In genomic region chr6:1611322-1611571, GRCh38 we compare ENCODE assay signal across 10 cellular contexts. TPM values are rescaled to one million over a fixed set of nuclear protein-coding genes. Genes with fewer than 3 reads are reported as not detected.
DNase-seq lines count a peak whose midpoint lies in the region; ATAC-seq and TF ChIP-seq lines count a peak whose summit lies in the region.
"Had no signal": no experiment of that assay in that cellular context is flagged by ENCODE, and none has a peak within 500 bp of the region (broad histone marks: within the 10 kb centered on the region; RNA-seq: fewer than 3 reads in every experiment).

No MANE protein-coding gene starts in this region.

- H3K27me3 ChIP-seq in SK-N-SH (ENCODE audit: insufficient read depth) (no peaks in the 10 kb centered on the region), SJSA1 (replicated peaks) (no peaks in the 10 kb centered on the region), tibial artery (no peaks in the 10 kb centered on the region)

- H3K36me3 ChIP-seq in SK-N-SH (replicated peaks in 1 of 2; ENCODE audit: control insufficient read depth in 1 of 2, insufficient read depth in 2 of 2, low read length in 1 of 2) (peaks cover 0 to 2% of the 10 kb centered on the region in 2 experiments), SJSA1 (peaks cover 53% of the 10 kb centered on the region), tibial artery (peaks cover 24 to 35% (median 29%) of the 10 kb centered on the region in 3 donors)

- no peak overlapping the region for H2AFZ ChIP-seq in SK-N-SH (ENCODE audit: low read depth)

- no peaks in the 10 kb centered on the region for H3K9me2 ChIP-seq in SK-N-SH

- DNase-seq in SK-N-SH: peak; percentile 86
- no peak for DNase-seq in SJSA1 (ENCODE audit: low read depth in 1 of 2, low spot score in 2 of 2)
- peak; percentile 62 for DNase-seq in glomerular visceral epithelial cell (ENCODE audit: extremely low spot score)
- no peak for DNase-seq in tibial artery
- DNase-seq in stimulated activated naive CD4-positive, alpha-beta T cell (lab: John Stamatoyannopoulos, UW): no peak

- H3K4me1 ChIP-seq in SK-N-SH (ENCODE audit: control insufficient read depth in 1 of 2, insufficient read depth in 2 of 2, low read depth in 1 of 2, low read length in 1 of 2): peaks cover 0 to 8% of the 10 kb centered on the region in 2 experiments; a peak in 1 of 4 replicates
- peaks cover 34% of the 10 kb centered on the region for H3K4me1 ChIP-seq in SJSA1 (replicated peaks)
- H3K4me1 ChIP-seq in tibial artery: peaks cover 0 to 3% (median 0%) of the 10 kb centered on the region in 4 donors
- H3K4me1 ChIP-seq: parathyroid adenoma had no signal

- WGBS in SK-N-SH (ENCODE audit: low lambda C conversion rate): no CpG with 5 or more reads among the region's 38 CpGs

- no peak for TF ChIP-seq CTCF in SK-N-SH (IDR thresholded peaks at IDR 0.05)
- TF ChIP-seq CTCF in tibial artery (IDR thresholded peaks at IDR 0.05): no peak

- intact Hi-C loops in tibial artery (cut with DNase I; ENCODE audit: low total_unique reads): no loop called here

- no peaks in the 10 kb centered on the region for H3K9me3 ChIP-seq in SK-N-SH
- H3K9me3 ChIP-seq in SJSA1 (replicated peaks): no peaks in the 10 kb centered on the region
- no peaks in the 10 kb centered on the region for H3K9me3 ChIP-seq in tibial artery

- H3K79me2 ChIP-seq in SK-N-SH (ENCODE audit: insufficient read depth): peaks cover 45% of the 10 kb centered on the region
- H3K79me2 ChIP-seq: parathyroid adenoma had no signal

- POLR2A ChIA-PET in SK-N-SH (lab: Yijun Ruan, JAX): no interaction called here

- H3F3A ChIP-seq in SK-N-SH (replicated peaks; ENCODE audit: insufficient read depth): peaks cover 15% of the 10 kb centered on the region

- H4K20me1 ChIP-seq in SK-N-SH (ENCODE audit: insufficient read depth): peaks cover 17% of the 10 kb centered on the region; the same call in 1 of the 2 replicates

- H3K4me3 ChIP-seq in SK-N-SH (ENCODE audit: low read depth in 2 of 2, low read length in 1 of 2): peak overlapping the region; percentile 70 to 79
- H3K4me3 ChIP-seq in SJSA1: peak overlapping the region; percentile 88
- peak overlapping the region; percentile 91 to 93 for H3K4me3 ChIP-seq in tibial artery

- CTCF ChIA-PET in SK-N-SH (lab: Yijun Ruan, JAX): interaction anchor here (0.6 to 3.1 kb wide), 19 partner anchors 15 to 1023 kb away, joined by 3 to 22 read pairs (median 3); no protein-coding TSS in a partner anchor

- no peak for TF ChIP-seq EP300 in SK-N-SH (IDR thresholded peaks at IDR 0.05; ENCODE audit: borderline replicate concordance in 1 of 2, low read depth in 1 of 2, low read length in 1 of 2)

- ATAC-seq in SK-N-SH treated with all-trans-retinoic acid at 6 μM for 48 hours (no peak), HG03280 (IDR thresholded peaks at IDR 0.05; ENCODE audit: unreplicated experiment) (no peak), GM19455 (IDR thresholded peaks at IDR 0.05; ENCODE audit: unreplicated experiment) (no peak)

- H3K4me2 ChIP-seq in SK-N-SH: peak overlapping the region; percentile 89; the same call in 1 of the 2 replicates

- H3K27ac ChIP-seq in SK-N-SH (ENCODE audit: low read depth in 2 of 2, low read length in 1 of 2): no peak overlapping the region; a peak in 2 of 4 replicates
- H3K27ac ChIP-seq in SJSA1: peak overlapping the region; percentile 60
- H3K27ac ChIP-seq in tibial artery: peak overlapping the region; percentile 91 to 98

- peak overlapping the region; percentile 69; the same call in 1 of the 2 replicates for H3K9ac ChIP-seq in SK-N-SH
- H3K9ac ChIP-seq: parathyroid adenoma had no signal

- peak; percentile 9; the same call in 1 of the 2 replicates for TF ChIP-seq RAD21 in SK-N-SH (IDR thresholded peaks at IDR 0.05; ENCODE audit: low read length)

TF ChIP-seq in SK-N-SH, 30 proteins besides CTCF, POLR2A, EP300 and RAD21:
- TF ChIP-seq JUND (IDR thresholded peaks at IDR 0.05): no peak
- TF ChIP-seq IRF3 (IDR thresholded peaks at IDR 0.05; ENCODE audit: low read depth, low read length): no peak
- no peak for TF ChIP-seq SIN3A (IDR thresholded peaks at IDR 0.05; ENCODE audit: borderline replicate concordance, low read depth, low read length)
- TF ChIP-seq FOXM1 (IDR thresholded peaks at IDR 0.05; ENCODE audit: low read depth): no peak
- TF ChIP-seq CHD2 (IDR thresholded peaks at IDR 0.05; ENCODE audit: low read length, partially characterized antibody): no peak

TF ChIP-seq in SK-N-SH treated with all-trans-retinoic acid at 6 μM for 48 hours, 23 proteins besides CTCF, POLR2A, EP300 and RAD21:
- TF ChIP-seq ARNTL (CRISPR knock-in tag; IDR thresholded peaks at IDR 0.05; ENCODE audit: borderline replicate concordance, low read depth): no peak
- TF ChIP-seq ZFP30 (CRISPR knock-in tag; IDR thresholded peaks at IDR 0.05): no peak
- TF ChIP-seq CSRNP3 (CRISPR knock-in tag; IDR thresholded peaks at IDR 0.05): no peak
- no peak for TF ChIP-seq CSDC2 (CRISPR knock-in tag; IDR thresholded peaks at IDR 0.05)
- no peak for TF ChIP-seq ZFP3 (CRISPR knock-in tag; IDR thresholded peaks at IDR 0.05)
- TF ChIP-seq TCF4 (CRISPR knock-in tag; IDR thresholded peaks at IDR 0.05; ENCODE audit: borderline replicate concordance): no peak
- TF ChIP-seq SNAI2 (CRISPR knock-in tag; IDR thresholded peaks at IDR 0.05): no peak
- TF ChIP-seq ZNF565 (CRISPR knock-in tag; conservative IDR thresholded peaks at IDR 0.05; ENCODE audit: low read depth): no peak
- no peak for TF ChIP-seq ISL1 (CRISPR knock-in tag; IDR thresholded peaks at IDR 0.05)
- no peak for TF ChIP-seq CREB5 (CRISPR knock-in tag; IDR thresholded peaks at IDR 0.05; ENCODE audit: low read depth)
- no peak for TF ChIP-seq ZNF70 (CRISPR knock-in tag; IDR thresholded peaks at IDR 0.05)
- no peak for TF ChIP-seq BACH2 (CRISPR knock-in tag; IDR thresholded peaks at IDR 0.05; ENCODE audit: borderline replicate concordance)
- no peak for TF ChIP-seq POU6F1 (CRISPR knock-in tag; IDR thresholded peaks at IDR 0.05; ENCODE audit: borderline replicate concordance, low read depth)
- TF ChIP-seq PPARA (CRISPR knock-in tag; IDR thresholded peaks at IDR 0.05; ENCODE audit: borderline replicate concordance): no peak
- no peak for TF ChIP-seq OSR1 (CRISPR knock-in tag; IDR thresholded peaks at IDR 0.05)
- TF ChIP-seq TOX (CRISPR knock-in tag; IDR thresholded peaks at IDR 0.05; ENCODE audit: borderline replicate concordance): no peak
TF ChIP-seq in SK-N-SH treated with all-trans-retinoic acid at 6 μM for 48 hours: peak in this region for 0.

RNA-seq across cellular contexts. Expression of gene FOXC1, which starts 1.5 kb away (rescaled TPM):
- 3.6 and 4.3 TPM in 2 replicates for polyA plus RNA-seq in SK-N-SH (2012; rRNA removed)
- 4.3 TPM in 2 replicates for polyA plus RNA-seq in SK-N-SH (2012; cell fraction: cytosol; rRNA removed)
- polyA plus RNA-seq in SK-N-SH (2012; cell fraction: nucleus; rRNA removed): 5.0 and 5.6 TPM in 2 replicates
- total RNA-seq in SJSA1 (2014; rRNA removed; shearing (Covaris generic)): 16.0 and 21.0 TPM in 2 replicates
- total RNA-seq: T-helper 1 cell treated with Interleukin-12 subunit alpha and Interleukin-12 subunit beta and Interleukin-4 antibody, amounts not matched to agents 30 ng/mL and 1 ng/mL, for 36 hours had no signal

Comparison
In these comparisons a context has a peak if more than half of its experiments do, and no peak if none do; other contexts are left out.
1. DNase-seq: peak in SK-N-SH (single experiment) and glomerular visceral epithelial cell (single experiment); none in SJSA1 (0 of 2), tibial artery (0 of 2) and stimulated activated naive CD4-positive, alpha-beta T cell (0 of 6).
2. H3K27ac ChIP-seq: peak in SJSA1 (single experiment) and tibial artery (2 of 2); none in SK-N-SH (0 of 2).
3. Peak in every context shown above with its lines, with median percentiles within 50 percentile points of each other: H3K4me3 ChIP-seq.